ENCODE assay signal across 23 cellular contexts in genomic region chr2:11787991-11788390, GRCh38. TPM values are rescaled to one million over a fixed set of nuclear protein-coding genes. Genes with fewer than 3 reads are reported as not detected.
DNase-seq lines count a peak whose midpoint lies in the region; ATAC-seq and FAIRE-seq lines count a peak whose summit lies in the region.
"Had no signal": no experiment of that assay in that cellular context is flagged by ENCODE, and none has a peak within 500 bp of the region (broad histone marks: within the 10 kb centered on the region; RNA-seq: fewer than 3 reads in every experiment).

No MANE protein-coding gene starts in this region.

- POLR2A ChIA-PET in activated CD4-positive, alpha-beta memory T cell treated with anti-CD3 and anti-CD28 coated beads, Interleukin-2, amount 10 ng/mL, durations not matched to agents 7 days and 5 days (lab: Charles Lee), result interaction anchor here (0.6 kb wide), 1 partner anchor 95 kb away, joined by 3 read pairs; no protein-coding TSS in a partner anchor
- POLR2A ChIA-PET in activated CD4-positive, alpha-beta memory T cell treated with anti-CD3 and anti-CD28 coated beads for 36 hours (lab: Charles Lee), result no interaction called here

- FAIRE-seq in urothelium cell line (lab: Jason Lieb, UNC), result no peak
- FAIRE-seq: A204.1, D721Med, GM12891, GM18507, H54 had no signal

- CTCF ChIA-PET in activated CD4-positive, alpha-beta memory T cell treated with anti-CD3 and anti-CD28 coated beads, Interleukin-2, amount 10 ng/mL, durations not matched to agents 7 days and 5 days (lab: Charles Lee), result interaction anchor here (0.9 to 2.0 kb wide), 5 partner anchors 18 to 107 kb away, joined by 3 to 10 read pairs (median 3); no protein-coding TSS in a partner anchor
- CTCF ChIA-PET in activated CD4-positive, alpha-beta memory T cell treated with anti-CD3 and anti-CD28 coated beads for 36 hours (lab: Charles Lee), result interaction anchor here (0.6 to 2.0 kb wide), 6 partner anchors 9 to 1219 kb away, joined by 3 to 11 read pairs (median 4); no protein-coding TSS in a partner anchor

- H3K27me3 Mint-ChIP-seq in activated CD4-positive, alpha-beta memory T cell treated with anti-CD3 and anti-CD28 coated beads, Interleukin-2, amount 10 ng/mL, durations not matched to agents 7 days and 5 days, result no peaks in the 10 kb centered on the region
- no peaks in the 10 kb centered on the region for H3K27me3 Mint-ChIP-seq in activated CD4-positive, alpha-beta memory T cell treated with anti-CD3 and anti-CD28 coated beads for 36 hours
- no peaks in the 10 kb centered on the region for H3K27me3 Mint-ChIP-seq in effector memory CD8-positive, alpha-beta T cell
- H3K27me3 Mint-ChIP-seq: CD4-positive, alpha-beta T cell; CD8-positive, alpha-beta memory T cell had no signal

- ATAC-seq in effector memory CD8-positive, alpha-beta T cell (replicated peaks), result no peak
- no peak for ATAC-seq in GM21390 (IDR thresholded peaks at IDR 0.05; ENCODE audit: unreplicated experiment)

- H3K4me3 Mint-ChIP-seq in activated CD4-positive, alpha-beta memory T cell treated with anti-CD3 and anti-CD28 coated beads, Interleukin-2, amount 10 ng/mL, durations not matched to agents 7 days and 5 days, result no peak overlapping the region
- no peak overlapping the region for H3K4me3 Mint-ChIP-seq in activated CD4-positive, alpha-beta memory T cell treated with anti-CD3 and anti-CD28 coated beads for 36 hours
- H3K4me3 Mint-ChIP-seq in effector memory CD8-positive, alpha-beta T cell, result no peak overlapping the region
- H3K4me3 Mint-ChIP-seq: CD4-positive, alpha-beta T cell; CD8-positive, alpha-beta memory T cell; HFFc6 had no signal

- H3K36me3 Mint-ChIP-seq in activated CD4-positive, alpha-beta memory T cell treated with anti-CD3 and anti-CD28 coated beads, Interleukin-2, amount 10 ng/mL, durations not matched to agents 7 days and 5 days (ENCODE audit: low read depth), result peaks cover 86% of the 10 kb centered on the region
- peaks cover 71% of the 10 kb centered on the region for H3K36me3 Mint-ChIP-seq in activated CD4-positive, alpha-beta memory T cell treated with anti-CD3 and anti-CD28 coated beads for 36 hours
- peaks cover 83% of the 10 kb centered on the region for H3K36me3 Mint-ChIP-seq in effector memory CD8-positive, alpha-beta T cell (ENCODE audit: insufficient read depth)

- intact Hi-C loops in activated CD4-positive, alpha-beta memory T cell treated with anti-CD3 and anti-CD28 coated beads for 36 hours (cut with micrococcal nuclease), result no loop called here

- peaks cover 5% of the 10 kb centered on the region for H3K4me1 Mint-ChIP-seq in activated CD4-positive, alpha-beta memory T cell treated with anti-CD3 and anti-CD28 coated beads, Interleukin-2, amount 10 ng/mL, durations not matched to agents 7 days and 5 days
- peaks cover 3% of the 10 kb centered on the region for H3K4me1 Mint-ChIP-seq in activated CD4-positive, alpha-beta memory T cell treated with anti-CD3 and anti-CD28 coated beads for 36 hours (ENCODE audit: low read depth)
- H3K4me1 Mint-ChIP-seq in effector memory CD8-positive, alpha-beta T cell (ENCODE audit: low read depth in 2 of 2), result peaks cover 5 to 11% of the 10 kb centered on the region in 2 donors
- H3K4me1 Mint-ChIP-seq: CD14-positive monocyte had no signal

- DNase-seq in activated CD4-positive, alpha-beta memory T cell treated with anti-CD3 and anti-CD28 coated beads, Interleukin-2, amount 10 ng/mL, durations not matched to agents 7 days and 5 days, result peak; percentile 10
- DNase-seq in activated CD4-positive, alpha-beta memory T cell treated with anti-CD3 and anti-CD28 coated beads for 36 hours, result no peak
- DNase-seq in activated effector memory CD4-positive, alpha-beta T cell treated with anti-CD3 and anti-CD28 coated beads, Interleukin-2, amount 50 U/mL, for 16 hours, result peak; percentile 49
- DNase-seq in activated effector memory CD4-positive, alpha-beta T cell treated with Interleukin-2 at 50 U/mL for 16 hours, result no peak
- DNase-seq in effector memory CD8-positive, alpha-beta T cell, result no peak
- peak; percentile 6 for DNase-seq in stimulated activated CD8-positive, alpha-beta memory T cell treated with anti-CD3 and anti-CD28 coated beads, Interleukin-4, amount 100 ng/mL, for 48 hours
- DNase-seq in urothelium cell line (ENCODE audit: low spot score), result no peak
- DNase-seq: BE2C; CD4-positive, alpha-beta T cell; CD8-positive, alpha-beta memory T cell; DMS 273 treated with DMSO at 0.1 percent for 48 hours; DMS79; EL; GDM1; GOT3; HFFc6 had no signal

- no peaks in the 10 kb centered on the region for H3K9me3 Mint-ChIP-seq in activated CD4-positive, alpha-beta memory T cell treated with anti-CD3 and anti-CD28 coated beads, Interleukin-2, amount 10 ng/mL, durations not matched to agents 7 days and 5 days
- H3K9me3 Mint-ChIP-seq in activated CD4-positive, alpha-beta memory T cell treated with anti-CD3 and anti-CD28 coated beads for 36 hours, result no peaks in the 10 kb centered on the region
- H3K9me3 Mint-ChIP-seq in effector memory CD8-positive, alpha-beta T cell, result no peaks in the 10 kb centered on the region
- H3K9me3 Mint-ChIP-seq: CD14-positive monocyte; CD4-positive, alpha-beta T cell; CD8-positive, alpha-beta memory T cell; HFFc6 had no signal

- H3K27ac Mint-ChIP-seq in activated CD4-positive, alpha-beta memory T cell treated with anti-CD3 and anti-CD28 coated beads, Interleukin-2, amount 10 ng/mL, durations not matched to agents 7 days and 5 days, result no peak overlapping the region
- H3K27ac Mint-ChIP-seq in activated CD4-positive, alpha-beta memory T cell treated with anti-CD3 and anti-CD28 coated beads for 36 hours, result no peak overlapping the region
- peak overlapping the region; percentile 3 to 49 for H3K27ac Mint-ChIP-seq in effector memory CD8-positive, alpha-beta T cell
- H3K27ac Mint-ChIP-seq: CD14-positive monocyte; CD4-positive, alpha-beta T cell; HFFc6 had no signal

RNA-seq across cellular contexts. Expression of gene LPIN1, which starts 41.6 kb away (rescaled TPM):
- 10 to 100 TPM; 54.0 to 57.8 TPM for total RNA-seq in activated CD4-positive, alpha-beta memory T cell treated with anti-CD3 and anti-CD28 coated beads, Interleukin-2, amount 10 ng/mL, durations not matched to agents 7 days and 5 days
- total RNA-seq in activated CD4-positive, alpha-beta memory T cell treated with anti-CD3 and anti-CD28 coated beads for 36 hours, result 10 to 100 TPM; 41.1 to 48.0 TPM

Comparison
In these comparisons a context has a peak if more than half of its experiments do, and no peak if none do; other contexts are left out.
1. DNase-seq: peak in activated CD4-positive, alpha-beta memory T cell treated with anti-CD3 and anti-CD28 coated beads, Interleukin-2, amount 10 ng/mL, durations not matched to agents 7 days and 5 days (single experiment), activated effector memory CD4-positive, alpha-beta T cell treated with anti-CD3 and anti-CD28 coated beads, Interleukin-2, amount 50 U/mL, for 16 hours (single experiment) and stimulated activated CD8-positive, alpha-beta memory T cell treated with anti-CD3 and anti-CD28 coated beads, Interleukin-4, amount 100 ng/mL, for 48 hours (single experiment); none in activated CD4-positive, alpha-beta memory T cell treated with anti-CD3 and anti-CD28 coated beads for 36 hours (single experiment), activated effector memory CD4-positive, alpha-beta T cell treated with Interleukin-2 at 50 U/mL for 16 hours (single experiment), effector memory CD8-positive, alpha-beta T cell (0 of 3) and urothelium cell line (single experiment).
2. H3K27ac Mint-ChIP-seq: peak in effector memory CD8-positive, alpha-beta T cell (2 of 2); none in activated CD4-positive, alpha-beta memory T cell treated with anti-CD3 and anti-CD28 coated beads, Interleukin-2, amount 10 ng/mL, durations not matched to agents 7 days and 5 days (single experiment) and activated CD4-positive, alpha-beta memory T cell treated with anti-CD3 and anti-CD28 coated beads for 36 hours (single experiment).